In the genomic region with DNA sequence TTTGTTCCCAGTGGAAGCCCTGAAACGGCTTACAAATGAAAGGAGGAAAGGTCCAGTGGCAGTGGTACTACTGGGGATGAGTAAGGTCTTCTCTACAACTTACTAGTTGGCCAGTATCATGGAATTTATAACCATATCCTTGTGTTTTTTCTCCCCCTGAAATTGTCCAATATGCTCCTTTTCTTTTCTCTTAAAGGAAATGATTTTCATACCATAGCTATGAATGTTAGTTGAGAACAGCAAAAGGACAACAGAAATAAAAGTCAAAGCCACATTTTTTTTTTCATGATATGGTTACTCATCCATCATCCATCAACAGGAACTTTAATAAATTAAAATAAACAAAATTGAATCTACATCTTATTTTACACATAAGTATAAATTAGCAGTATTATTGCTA, we compare ENCODE assay signal across 21 cellular contexts.
DNase-seq lines count a peak whose midpoint lies in the region; ATAC-seq and TF ChIP-seq lines count a peak whose summit lies in the region.
"Had no signal": no experiment of that assay in that cellular context is flagged by ENCODE, and none has a peak within 500 bp of the region (broad histone marks: within the 10 kb centered on the region; RNA-seq: fewer than 3 reads in every experiment).

No MANE protein-coding gene starts in this region.

- no peaks in the 10 kb centered on the region for H3K36me3 ChIP-seq in RWPE2 (ENCODE audit: low read depth)
- no peaks in the 10 kb centered on the region for H3K36me3 ChIP-seq in skeletal muscle satellite cell (ENCODE audit: insufficient read depth, low read length)
- H3K36me3 ChIP-seq: BLaER1 treated with 17β-estradiol and CSF1 and Interleukin-3, amounts not matched to agents 10 nM and 100 nM; MG63; Peyer's patch; right atrium auricular region had no signal

- H3K4me1 ChIP-seq in RWPE2 (ENCODE audit: insufficient read depth, poor library complexity, severe bottlenecking), result peaks cover 9% of the 10 kb centered on the region
- peaks cover 29% of the 10 kb centered on the region for H3K4me1 ChIP-seq in skeletal muscle satellite cell (ENCODE audit: control insufficient read depth, insufficient read depth, low read length)
- H3K4me1 ChIP-seq: BLaER1 treated with 17β-estradiol and CSF1 and Interleukin-3, amounts not matched to agents 10 nM and 100 nM; Peyer's patch; right atrium auricular region had no signal

- H3K4me3 ChIP-seq in RWPE2 (ENCODE audit: severe bottlenecking) (no peak overlapping the region), skeletal muscle satellite cell (ENCODE audit: low read length) (peak overlapping the region; percentile 21)
- H3K4me3 ChIP-seq: BLaER1 treated with 17β-estradiol and CSF1 and Interleukin-3, amounts not matched to agents 10 nM and 100 nM; dorsolateral prefrontal cortex; MG63; Peyer's patch; right atrium auricular region had no signal

- no peaks in the 10 kb centered on the region for H3K9me3 ChIP-seq in RWPE2 (ENCODE audit: severe bottlenecking)
- H3K9me3 ChIP-seq in skeletal muscle satellite cell (replicated peaks; ENCODE audit: low read length), result no peaks in the 10 kb centered on the region

- H3K27ac ChIP-seq in RWPE2 (ENCODE audit: poor library complexity, severe bottlenecking) (peak overlapping the region; percentile 44), epithelial cell of prostate (peak overlapping the region; percentile 21)
- H3K27ac ChIP-seq: BLaER1 treated with 17β-estradiol and CSF1 and Interleukin-3, amounts not matched to agents 10 nM and 100 nM; dorsolateral prefrontal cortex; HL-60; Peyer's patch; right atrium auricular region had no signal

- ATAC-seq in RWPE2 (ENCODE audit: low read depth) (peak; percentile 51), HG02763 (IDR thresholded peaks at IDR 0.05; ENCODE audit: unreplicated experiment) (no peak)
- ATAC-seq: stimulated activated naive CD8-positive, alpha-beta T cell treated with anti-CD3 and anti-CD28 coated beads, Interleukin-15, amount 100 ng/mL, for 72 hours had no signal

- DNase-seq in GM04503 (ENCODE audit: low read depth) (peak; percentile 73), RWPE2 (ENCODE audit: low spot score) (no peak), epithelial cell of prostate (ENCODE audit: low read depth, low spot score) (no peak), NAMALWA (ENCODE audit: low spot score) (no peak)
- DNase-seq in activated T-cell treated with anti-CD3 and anti-CD28 coated beads, Interleukin-2, amount 50 U/mL, for 48 hours, result no peak
- no peak for DNase-seq in activated CD4-positive, alpha-beta T cell treated with anti-CD3 and anti-CD28 coated beads, Interleukin-2, amount 50 U/mL, for 48 hours
- DNase-seq: activated CD8-positive, alpha-beta memory T cell treated with anti-CD3 and anti-CD28 coated beads, Interleukin-2, amount 50 U/mL, for 48 hours; activated gamma-delta T cell; dorsolateral prefrontal cortex; MG63; NCI-H1436 treated with DMSO at 0.1 percent for 48 hours; NK-92 treated with Interleukin-12 subunit alpha and Interleukin-12 subunit beta, amount 100 ng/mL, for 24 hours; occipital lobe; Peyer's patch; stimulated activated CD4-positive, alpha-beta T cell treated with anti-CD3 and anti-CD28 coated beads, Interleukin-12 subunit alpha, Interleukin-12 subunit beta, amount 100 ng/mL, for 4 hours had no signal

- H3K4me2 ChIP-seq in skeletal muscle satellite cell (ENCODE audit: low read length), result peak overlapping the region; percentile 60
- H3K4me2 ChIP-seq: BLaER1 treated with 17β-estradiol and CSF1 and Interleukin-3, amounts not matched to agents 10 nM and 100 nM had no signal

- H3K27me3 ChIP-seq in RWPE2 (ENCODE audit: insufficient read depth, poor library complexity, severe bottlenecking), result no peaks in the 10 kb centered on the region
- no peaks in the 10 kb centered on the region for H3K27me3 ChIP-seq in skeletal muscle satellite cell (ENCODE audit: control insufficient read depth, insufficient read depth, low read length)
- H3K27me3 ChIP-seq: BLaER1 treated with 17β-estradiol and CSF1 and Interleukin-3, amounts not matched to agents 10 nM and 100 nM; dorsolateral prefrontal cortex; MG63; Peyer's patch; right atrium auricular region had no signal

- peak overlapping the region; percentile 72 for H3K9ac ChIP-seq in skeletal muscle satellite cell (ENCODE audit: low read depth, low read length)
- H3K9ac ChIP-seq: BLaER1 treated with 17β-estradiol and CSF1 and Interleukin-3, amounts not matched to agents 10 nM and 100 nM had no signal

- TF ChIP-seq CTCF in RWPE2 (IDR thresholded peaks at IDR 0.05; ENCODE audit: poor library complexity, severe bottlenecking), result no peak
